ENCODE assay signal across 3 cellular contexts in the genomic region with DNA sequence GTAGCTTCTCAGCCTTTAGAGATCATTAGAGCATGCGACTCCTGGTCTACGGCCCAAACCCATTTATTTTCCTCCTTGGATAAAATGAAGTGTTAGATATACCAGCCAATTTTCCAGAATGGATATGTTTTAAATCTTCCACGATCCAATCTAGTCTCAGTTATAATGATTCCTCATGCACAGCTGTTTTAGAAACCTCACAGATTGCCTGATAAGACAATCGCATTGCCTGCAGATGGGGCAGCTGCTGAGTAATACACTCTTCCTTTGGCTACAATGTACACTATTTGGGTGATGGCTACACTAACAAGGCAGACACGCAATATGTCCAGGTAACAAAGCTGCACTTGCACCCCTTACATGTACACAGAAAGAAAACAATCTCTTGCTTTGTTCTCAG.
"Had no signal": no experiment of that assay in that cellular context is flagged by ENCODE, and none has a peak within 500 bp of the region (broad histone marks: within the 10 kb centered on the region; RNA-seq: fewer than 3 reads in every experiment).

No MANE protein-coding gene starts in this region.

- DNase-seq: GDM1, GF-D8 had no signal

- H3K4me3 ChIP-seq: GM12878 had no signal

- ATAC-seq: GM12878 had no signal
